9 cellular contexts compared by ENCODE assay signal in genomic region chr7:136874393-136875032, GRCh38. TPM values are rescaled to one million over a fixed set of nuclear protein-coding genes. Genes with fewer than 3 reads are reported as not detected.
DNase-seq lines count a peak whose midpoint lies in the region; ATAC-seq, FAIRE-seq and TF ChIP-seq lines count a peak whose summit lies in the region.
"Had no signal": no experiment of that assay in that cellular context is flagged by ENCODE, and none has a peak within 500 bp of the region (broad histone marks: within the 10 kb centered on the region; RNA-seq: fewer than 3 reads in every experiment).

No MANE protein-coding gene starts in this region.

- no peak for DNase-seq in D721Med (ENCODE audit: insufficient read length, low spot score)
- DNase-seq in KBM-7 = peak; percentile 15
- DNase-seq in right lobe of liver = no peak
- DNase-seq in CD1c-positive myeloid dendritic cell (ENCODE audit: extremely low spot score) = no peak
- no peak for DNase-seq in MV-4-11 (lab: John Stamatoyannopoulos, UW)
- DNase-seq in DMS79 treated with DMSO at 0.1 percent for 48 hours (lab: John Stamatoyannopoulos, UW) = no peak
- DNase-seq: left colon had no signal

- H3K4me3 ChIP-seq in WI38 (ENCODE audit: low read depth, low read length) (no peak overlapping the region), right lobe of liver (no peak overlapping the region)

- no peaks in the 10 kb centered on the region for H3K4me1 ChIP-seq in right lobe of liver

- H3K27ac ChIP-seq in right lobe of liver = no peak overlapping the region

- no peaks in the 10 kb centered on the region for H3K27me3 ChIP-seq in right lobe of liver

- in situ Hi-C loops in KBM-7 (cut with MboI; ENCODE audit: low pct_unique_long_range_greater_than_20kb, low sequenced_read_pairs) = no loop called here

- 22% methylated on average over 2 of the region's 2 CpGs for WGBS in right lobe of liver (ENCODE audit: insufficient coverage, low coverage, low lambda C conversion rate, missing lambda C conversion rate)

- no peaks in the 10 kb centered on the region for H3K9me3 ChIP-seq in right lobe of liver

- no peak for TF ChIP-seq POLR2A in right lobe of liver (IDR thresholded peaks at IDR 0.05)

- TF ChIP-seq CTCF in D721Med (IDR thresholded peaks at IDR 0.05; ENCODE audit: insufficient read depth, missing control alignments) = peak; percentile 68
- TF ChIP-seq CTCF in WI38 (IDR thresholded peaks at IDR 0.05; ENCODE audit: low read depth, low read length) = peak; percentile 23; the same call in 1 of the 2 replicates
- peak in 3 of 4 donors; percentile 17 to 24 (median 24) for TF ChIP-seq CTCF in right lobe of liver (IDR thresholded peaks at IDR 0.05)

- FAIRE-seq in D721Med (lab: Jason Lieb, UNC) = no peak

- H3K36me3 ChIP-seq in right lobe of liver = no peaks in the 10 kb centered on the region

- intact Hi-C loops in right lobe of liver (cut with DNase I) = no loop called here

- ATAC-seq in right lobe of liver = no peak
- ATAC-seq in HG03432 (IDR thresholded peaks at IDR 0.05; ENCODE audit: unreplicated experiment) = no peak
- ATAC-seq: left colon had no signal

RNA-seq across cellular contexts. Expression of gene CHRM2, which starts 6.1 kb away (rescaled TPM):
- 1 to 10 TPM in 1 of 6 experiments, under 1 TPM in 5; 0.25 to 1.1 (median 0.41) TPM for total RNA-seq in right lobe of liver
